ENCODE assay signal across 10 cellular contexts in genomic region chr1:228088586-228089498, GRCh38. TPM values are rescaled to one million over a fixed set of nuclear protein-coding genes. Genes with fewer than 3 reads are reported as not detected.
DNase-seq lines count a peak whose midpoint lies in the region; ATAC-seq and TF ChIP-seq lines count a peak whose summit lies in the region.
"Had no signal": no experiment of that assay in that cellular context is flagged by ENCODE, and none has a peak within 500 bp of the region (broad histone marks: within the 10 kb centered on the region; RNA-seq: fewer than 3 reads in every experiment).

No MANE protein-coding gene starts in this region.

- no peaks in the 10 kb centered on the region for H3K9me2 ChIP-seq in OCI-LY7 (ENCODE audit: insufficient read depth, low read length)

- H3K4me1 ChIP-seq in CD8-positive, alpha-beta memory T cell (ENCODE audit: insufficient read depth, low read length), result peaks cover 88% of the 10 kb centered on the region
- H3K4me1 ChIP-seq in OCI-LY7 (ENCODE audit: insufficient read depth, low read length, poor library complexity, severe bottlenecking), result peaks cover 64% of the 10 kb centered on the region

- H3K4me2 ChIP-seq in OCI-LY7 (ENCODE audit: low read length), result peak overlapping the region; percentile 48

- no peak overlapping the region for H3K27ac ChIP-seq in CD8-positive, alpha-beta memory T cell (ENCODE audit: low read depth, low read length)
- no peak overlapping the region for H3K27ac ChIP-seq in OCI-LY7 (ENCODE audit: low read depth, low read length, poor library complexity, severe bottlenecking)

- H3K79me2 ChIP-seq in OCI-LY7 (ENCODE audit: insufficient read depth, low read depth, low read length), result peaks cover 100% of the 10 kb centered on the region

- TF ChIP-seq CTCF in OCI-LY7 (conservative IDR thresholded peaks at IDR 0.05; ENCODE audit: low read length), result no peak

- H3K4me1 Mint-ChIP-seq in CD8-positive, alpha-beta memory T cell, result peaks cover 88 to 96% (median 89%) of the 10 kb centered on the region in 3 donors
- peaks cover 82 to 86% of the 10 kb centered on the region in 2 donors for H3K4me1 Mint-ChIP-seq in natural killer cell treated with Interleukin-12 subunit alpha and Interleukin-12 subunit beta and Interleukin-15 and Interleukin-18, amount 100 ng/mL, for 72 hours (ENCODE audit: low read depth in 2 of 2)

- BruUV-seq in OCI-LY7 (replicated peaks; lab: Mats Ljungman, UMichigan), result no TSS peak

- peak overlapping the region; percentile 78 to 96 (median 84) for H3K4me3 Mint-ChIP-seq in CD8-positive, alpha-beta memory T cell
- H3K4me3 Mint-ChIP-seq in natural killer cell treated with Interleukin-12 subunit alpha and Interleukin-12 subunit beta and Interleukin-15 and Interleukin-18, amount 100 ng/mL, for 72 hours, result peak overlapping the region; percentile 74

- peaks cover 19% of the 10 kb centered on the region for H3K36me3 ChIP-seq in CD8-positive, alpha-beta memory T cell (ENCODE audit: insufficient read depth, low read length)
- peaks cover 94% of the 10 kb centered on the region for H3K36me3 ChIP-seq in OCI-LY7 (ENCODE audit: insufficient read depth, low read length)

- H3K9me3 Mint-ChIP-seq in CD8-positive, alpha-beta memory T cell, result no peaks in the 10 kb centered on the region
- no peaks in the 10 kb centered on the region for H3K9me3 Mint-ChIP-seq in natural killer cell treated with Interleukin-12 subunit alpha and Interleukin-12 subunit beta and Interleukin-15 and Interleukin-18, amount 100 ng/mL, for 72 hours

- intact Hi-C loops in OCI-LY7 (cut with micrococcal nuclease; ENCODE audit: unreplicated experiment), result no loop called here

- no peaks in the 10 kb centered on the region for H3K27me3 ChIP-seq in CD8-positive, alpha-beta memory T cell (ENCODE audit: insufficient read depth, low read length, poor library complexity, severe bottlenecking)

- peak; percentile 56 to 71 for ATAC-seq in natural killer cell treated with Interleukin-12 subunit alpha and Interleukin-12 subunit beta and Interleukin-15 and Interleukin-18, amount 100 ng/mL, for 72 hours
- ATAC-seq in GM18520 (IDR thresholded peaks at IDR 0.05; ENCODE audit: unreplicated experiment) (no peak), GM21717 (IDR thresholded peaks at IDR 0.05; ENCODE audit: unreplicated experiment) (no peak)

- H3K9me3 ChIP-seq in CD8-positive, alpha-beta memory T cell (ENCODE audit: low read length), result no peaks in the 10 kb centered on the region
- H3K9me3 ChIP-seq in OCI-LY7 (ENCODE audit: low read length), result peaks cover 8% of the 10 kb centered on the region; the same call in 1 of the 2 replicates

- peak overlapping the region; percentile 30 for H3K4me3 ChIP-seq in CD8-positive, alpha-beta memory T cell (ENCODE audit: low read length)
- peak overlapping the region; percentile 27 for H3K4me3 ChIP-seq in OCI-LY7 (ENCODE audit: low read depth, low read length, poor library complexity, severe bottlenecking)

- H2AFZ ChIP-seq in OCI-LY7 (ENCODE audit: low read length), result no peak overlapping the region

- H3K27ac Mint-ChIP-seq in CD8-positive, alpha-beta memory T cell, result peak overlapping the region; percentile 83 to 99 (median 95)
- H3K27ac Mint-ChIP-seq in natural killer cell treated with Interleukin-12 subunit alpha and Interleukin-12 subunit beta and Interleukin-15 and Interleukin-18, amount 100 ng/mL, for 72 hours, result peak overlapping the region; percentile 74 to 92

- POLR2A ChIA-PET in CD8-positive, alpha-beta memory T cell (lab: Charles Lee), result interaction anchor here (0.8 to 0.9 kb wide), 2 partner anchors 9 to 13 kb away, joined by 3 read pairs; no protein-coding TSS in a partner anchor
- POLR2A ChIA-PET in OCI-LY7 (lab: Charles Lee) (interaction anchor here (0.7 kb wide), 1 partner anchor 37 kb away, joined by 3 read pairs; no protein-coding TSS in a partner anchor), HEK293T (lab: Yijun Ruan, JAX) (interaction anchor here (0.7 kb wide), 1 partner anchor 9 kb away, joined by 3 read pairs; no protein-coding TSS in a partner anchor)

- CTCF ChIA-PET in CD8-positive, alpha-beta memory T cell (lab: Charles Lee), result interaction anchor here (1.7 kb wide), 1 partner anchor 21 kb away, joined by 3 read pairs; no protein-coding TSS in a partner anchor
- CTCF ChIA-PET in OCI-LY7 (lab: Charles Lee; ENCODE audit: unreplicated experiment) (no interaction called here), HEK293T (lab: Yijun Ruan, JAX) (no interaction called here)

- H3K36me3 Mint-ChIP-seq in CD8-positive, alpha-beta memory T cell, result peaks cover 0 to 60% (median 8%) of the 10 kb centered on the region in 3 donors
- H3K36me3 Mint-ChIP-seq in natural killer cell treated with Interleukin-12 subunit alpha and Interleukin-12 subunit beta and Interleukin-15 and Interleukin-18, amount 100 ng/mL, for 72 hours, result peaks cover 13% of the 10 kb centered on the region

- peaks cover 72% of the 10 kb centered on the region for H4K20me1 ChIP-seq in OCI-LY7 (ENCODE audit: insufficient read depth, low read length)

- DNase-seq in CD8-positive, alpha-beta memory T cell, result peak in 3 of 5 donors; percentile 35 to 50 (median 36)
- DNase-seq in OCI-LY7 (ENCODE audit: low spot score), result no peak
- DNase-seq in dermis blood vessel endothelial cell, result peak; percentile 29
- DNase-seq in natural killer cell treated with Interleukin-12 subunit alpha and Interleukin-12 subunit beta and Interleukin-15 and Interleukin-18, amount 100 ng/mL, for 72 hours (ENCODE audit: low spot score), result no peak
- DNase-seq in NCI-H774 (lab: John Stamatoyannopoulos, UW), result no peak
- no peak for DNase-seq in HEK293T (ENCODE audit: extremely low spot score)
- DNase-seq: NCI-H446; stimulated activated naive CD4-positive, alpha-beta T cell had no signal

- H3K27me3 Mint-ChIP-seq in CD8-positive, alpha-beta memory T cell, result peaks cover 0 to 3% of the 10 kb centered on the region in 2 donors
- H3K27me3 Mint-ChIP-seq in natural killer cell treated with Interleukin-12 subunit alpha and Interleukin-12 subunit beta and Interleukin-15 and Interleukin-18, amount 100 ng/mL, for 72 hours, result no peaks in the 10 kb centered on the region

TF ChIP-seq in HEK293T, 16 proteins besides CTCF, POLR2A, EP300 and RAD21:
- TF ChIP-seq LEF1 (IDR thresholded peaks at IDR 0.05; ENCODE audit: borderline replicate concordance) (no peak), BHLHE40 (IDR thresholded peaks at IDR 0.05; ENCODE audit: borderline replicate concordance) (no peak), FOXM1 (IDR thresholded peaks at IDR 0.05; ENCODE audit: borderline replicate concordance) (no peak), PKNOX1 (IDR thresholded peaks at IDR 0.05) (no peak), ZNF384 (IDR thresholded peaks at IDR 0.05) (no peak), ARNT (IDR thresholded peaks at IDR 0.05) (no peak), SUZ12 (IDR thresholded peaks at IDR 0.05) (no peak), FOXK2 (IDR thresholded peaks at IDR 0.05) (no peak), ELF4 (IDR thresholded peaks at IDR 0.05) (no peak), L3MBTL2 (conservative IDR thresholded peaks at IDR 0.05) (no peak), NFRKB (IDR thresholded peaks at IDR 0.05) (no peak), SP1 (IDR thresholded peaks at IDR 0.05) (no peak), CTBP1 (IDR thresholded peaks at IDR 0.05; ENCODE audit: borderline replicate concordance) (no peak), FOXA1 (IDR thresholded peaks at IDR 0.05) (no peak), HDGF (IDR thresholded peaks at IDR 0.05; ENCODE audit: borderline replicate concordance) (no peak), TARDBP (IDR thresholded peaks at IDR 0.05) (no peak)

RNA-seq across cellular contexts. Expression of gene ARF1, which starts 6.3 kb away (rescaled TPM):
- total RNA-seq in CD8-positive, alpha-beta memory T cell, result 100 to 1,000 TPM; 379 TPM
- 569 TPM for polyA plus RNA-seq in CD8-positive, alpha-beta memory T cell
- 125 and 163 TPM in 2 replicates for total RNA-seq in OCI-LY7 (2014; rRNA removed; shearing (Covaris generic))
- total RNA-seq in OCI-LY7 (2022) (311 and 322 TPM in 2 replicates), dermis blood vessel endothelial cell (264 and 393 TPM in 2 replicates)
- total RNA-seq in natural killer cell treated with Interleukin-12 subunit alpha and Interleukin-12 subunit beta and Interleukin-15 and Interleukin-18, amount 100 ng/mL, for 72 hours, result 100 to 1,000 TPM; 415 to 503 TPM

RNA-seq across cellular contexts. Expression of gene C1orf35, which starts 14.3 kb away (rescaled TPM):
- total RNA-seq in CD8-positive, alpha-beta memory T cell, result 10 to 100 TPM; 28.7 to 29.2 TPM
- polyA plus RNA-seq in CD8-positive, alpha-beta memory T cell, result 21.4 TPM
- 33.3 and 33.4 TPM in 2 replicates for total RNA-seq in OCI-LY7 (2014; rRNA removed; shearing (Covaris generic))
- 30.7 and 32.2 TPM in 2 replicates for total RNA-seq in OCI-LY7 (2022)
- total RNA-seq in dermis blood vessel endothelial cell, result 12.1 and 18.5 TPM in 2 replicates
- total RNA-seq in natural killer cell treated with Interleukin-12 subunit alpha and Interleukin-12 subunit beta and Interleukin-15 and Interleukin-18, amount 100 ng/mL, for 72 hours, result 10 to 100 TPM; 16.4 to 26.7 TPM

RNA-seq across cellular contexts. Expression of gene MRPL55, which starts 20.3 kb away (rescaled TPM):
- 10 to 100 TPM; 70.0 to 71.8 TPM for total RNA-seq in CD8-positive, alpha-beta memory T cell
- polyA plus RNA-seq in CD8-positive, alpha-beta memory T cell, result 146 TPM
- total RNA-seq in OCI-LY7 (2014; rRNA removed; shearing (Covaris generic)), result 92.8 and 99.5 TPM in 2 replicates
- total RNA-seq in OCI-LY7 (2022) (46.3 and 50.0 TPM in 2 replicates), dermis blood vessel endothelial cell (54.3 and 55.7 TPM in 2 replicates)
- 10 to 100 TPM; 42.5 to 68.8 TPM for total RNA-seq in natural killer cell treated with Interleukin-12 subunit alpha and Interleukin-12 subunit beta and Interleukin-15 and Interleukin-18, amount 100 ng/mL, for 72 hours

RNA-seq across cellular contexts. Expression of gene GUK1, which starts 51.2 kb away (rescaled TPM):
- total RNA-seq in CD8-positive, alpha-beta memory T cell, result 100 to 1,000 TPM; 222 to 245 TPM
- 467 TPM for polyA plus RNA-seq in CD8-positive, alpha-beta memory T cell
- total RNA-seq in OCI-LY7 (2014; rRNA removed; shearing (Covaris generic)), result 197 and 201 TPM in 2 replicates
- total RNA-seq in OCI-LY7 (2022), result 131 and 154 TPM in 2 replicates
- total RNA-seq in dermis blood vessel endothelial cell, result 471 and 724 TPM in 2 replicates
- total RNA-seq in natural killer cell treated with Interleukin-12 subunit alpha and Interleukin-12 subunit beta and Interleukin-15 and Interleukin-18, amount 100 ng/mL, for 72 hours, result 100 to 1,000 TPM; 296 to 329 TPM

Comparison
In these comparisons a context has a peak if more than half of its experiments do, and no peak if none do; other contexts are left out.
1. DNase-seq: peak in CD8-positive, alpha-beta memory T cell (3 of 5) and dermis blood vessel endothelial cell (single experiment); none in OCI-LY7 (single experiment), natural killer cell treated with Interleukin-12 subunit alpha and Interleukin-12 subunit beta and Interleukin-15 and Interleukin-18, amount 100 ng/mL, for 72 hours (single experiment), NCI-H774 (single experiment) and HEK293T (single experiment).
2. ATAC-seq: peak in natural killer cell treated with Interleukin-12 subunit alpha and Interleukin-12 subunit beta and Interleukin-15 and Interleukin-18, amount 100 ng/mL, for 72 hours (2 of 2); none in GM18520 (single experiment) and GM21717 (single experiment).